ENCODE assay signal across 7 cellular contexts in the genomic region with DNA sequence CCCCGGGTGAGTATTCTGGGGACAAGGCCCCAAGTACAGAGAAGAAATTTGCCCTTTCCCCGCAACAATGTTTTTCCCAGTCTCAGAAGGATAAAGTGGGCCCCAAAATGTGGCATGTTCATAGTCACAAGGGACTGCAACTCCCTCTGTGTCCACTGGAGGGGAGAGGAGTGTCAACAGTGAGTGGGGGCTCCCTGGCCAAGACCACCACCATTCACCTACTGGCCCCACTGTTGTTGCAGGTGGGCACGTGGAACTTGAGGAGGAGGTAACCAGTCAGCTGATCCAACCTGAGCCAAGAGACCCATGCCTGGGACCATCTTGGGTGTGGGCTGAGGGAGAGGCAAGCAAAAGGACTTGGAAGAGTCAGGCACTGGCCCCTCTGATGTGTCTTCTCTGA. TPM values are rescaled to one million over a fixed set of nuclear protein-coding genes. Genes with fewer than 3 reads are reported as not detected.
DNase-seq lines count a peak whose midpoint lies in the region; ATAC-seq and TF ChIP-seq lines count a peak whose summit lies in the region.

No MANE protein-coding gene starts in this region.

- H3K4me3 Mint-ChIP-seq in type B pancreatic cell: no peak overlapping the region

- DNase-seq in EL (peak; percentile 44), HFF-Myc (ENCODE audit: extremely low read depth, low read depth) (no peak), T-helper 1 cell (peak in 3 of 5 donors; percentile 10 to 33 (median 21)), lung microvascular endothelial cell (ENCODE audit: low read depth in 2 of 2) (peak; percentile 46 to 56), type B pancreatic cell (ENCODE audit: extremely low spot score, unreplicated experiment) (no peak)

- H3K36me3 Mint-ChIP-seq in type B pancreatic cell: peaks cover 16% of the 10 kb centered on the region

- H3K9me3 Mint-ChIP-seq in type B pancreatic cell: no peaks in the 10 kb centered on the region

- peak overlapping the region; percentile 46 for H3K4me3 ChIP-seq in HFF-Myc (replicated peaks; ENCODE audit: low read depth, low read length)
- peak overlapping the region; percentile 68 for H3K4me3 ChIP-seq in ectodermal cell (ENCODE audit: insufficient read depth, low read depth, low read length)

- peaks cover 5% of the 10 kb centered on the region for H3K4me1 Mint-ChIP-seq in type B pancreatic cell (ENCODE audit: unreplicated experiment)

- no peaks in the 10 kb centered on the region for H3K4me1 ChIP-seq in ectodermal cell (ENCODE audit: control insufficient read depth, insufficient read depth, low read length)

- H3K27me3 Mint-ChIP-seq in type B pancreatic cell: no peaks in the 10 kb centered on the region

- ATAC-seq in GM21423 (IDR thresholded peaks at IDR 0.05; ENCODE audit: unreplicated experiment): no peak

- peak; percentile 63 for TF ChIP-seq CTCF in HFF-Myc (IDR thresholded peaks at IDR 0.05; ENCODE audit: low read depth, low read length, missing control alignments)
- TF ChIP-seq CTCF in type B pancreatic cell (conservative IDR thresholded peaks at IDR 0.05): peak; percentile 72

- H3K27ac ChIP-seq in ectodermal cell (ENCODE audit: insufficient read depth, low read depth, low read length, poor library complexity, severe bottlenecking): no peak overlapping the region

- no peak overlapping the region for H3K27ac Mint-ChIP-seq in type B pancreatic cell

- H3K36me3 ChIP-seq in ectodermal cell (ENCODE audit: control insufficient read depth, insufficient read depth, low read length): peaks cover 44% of the 10 kb centered on the region

- peaks cover 8% of the 10 kb centered on the region for H3K27me3 ChIP-seq in ectodermal cell (ENCODE audit: control insufficient read depth, insufficient read depth, low read length, poor library complexity, severe bottlenecking)

- 51 to 66% methylated on average over 3 of the region's 3 CpGs for WGBS in ectodermal cell, 2 experiments

- no peaks in the 10 kb centered on the region for H3K9me3 ChIP-seq in ectodermal cell (ENCODE audit: control insufficient read depth, low read length)

RNA-seq across cellular contexts. Expression of gene NUDT17, which starts 0.8 kb away (rescaled TPM):
- polyA plus RNA-seq in ectodermal cell (2013, experiment 1 of 4): 4.8 TPM
- 6.3 TPM for polyA plus RNA-seq in ectodermal cell (2013, experiment 2 of 4)
- polyA plus RNA-seq in ectodermal cell (2013, experiment 3 of 4): 4.4 TPM
- polyA plus RNA-seq in ectodermal cell (2013, experiment 4 of 4): 6.2 TPM
- total RNA-seq in lung microvascular endothelial cell (2.4 and 3.1 TPM in 2 replicates), type B pancreatic cell (ENCODE audit: low replicate concordance) (2.1 and 4.0 TPM in 2 replicates)

RNA-seq across cellular contexts. Expression of gene PIAS3, which starts 12.7 kb away (rescaled TPM):
- polyA plus RNA-seq in ectodermal cell (2013, experiment 1 of 4): 66.7 TPM
- polyA plus RNA-seq in ectodermal cell (2013, experiment 2 of 4): 65.8 TPM
- polyA plus RNA-seq in ectodermal cell (2013, experiment 3 of 4): 57.5 TPM
- polyA plus RNA-seq in ectodermal cell (2013, experiment 4 of 4): 64.4 TPM
- 4.1 and 4.8 TPM in 2 replicates for total RNA-seq in lung microvascular endothelial cell
- 18.4 and 40.0 TPM in 2 replicates for total RNA-seq in type B pancreatic cell (ENCODE audit: low replicate concordance)

RNA-seq across cellular contexts. Expression of gene POLR3C, which starts 22.2 kb away (rescaled TPM):
- polyA plus RNA-seq in ectodermal cell (2013, experiment 1 of 4): 33.5 TPM
- 36.3 TPM for polyA plus RNA-seq in ectodermal cell (2013, experiment 2 of 4)
- polyA plus RNA-seq in ectodermal cell (2013, experiment 3 of 4): 28.3 TPM
- polyA plus RNA-seq in ectodermal cell (2013, experiment 4 of 4): 32.2 TPM
- 19.4 and 19.8 TPM in 2 replicates for total RNA-seq in lung microvascular endothelial cell
- total RNA-seq in type B pancreatic cell (ENCODE audit: low replicate concordance): 27.6 and 28.3 TPM in 2 replicates

RNA-seq across cellular contexts. Expression of gene RNF115, which starts 22.3 kb away (rescaled TPM):
- polyA plus RNA-seq in ectodermal cell (2013, experiment 1 of 4): 11.8 TPM
- polyA plus RNA-seq in ectodermal cell (2013, experiment 2 of 4): 14.1 TPM
- polyA plus RNA-seq in ectodermal cell (2013, experiment 3 of 4): 7.8 TPM
- polyA plus RNA-seq in ectodermal cell (2013, experiment 4 of 4): 8.7 TPM
- total RNA-seq in lung microvascular endothelial cell (9.5 and 9.8 TPM in 2 replicates), type B pancreatic cell (ENCODE audit: low replicate concordance) (9.2 and 10.6 TPM in 2 replicates)

RNA-seq across cellular contexts. Expression of gene ANKRD35, which starts 39.5 kb away (rescaled TPM):
- polyA plus RNA-seq in ectodermal cell (2013, experiment 1 of 4): 3.4 TPM
- 2.5 TPM for polyA plus RNA-seq in ectodermal cell (2013, experiment 2 of 4)
- 1.9 TPM for polyA plus RNA-seq in ectodermal cell (2013, experiment 3 of 4)
- 1.8 TPM for polyA plus RNA-seq in ectodermal cell (2013, experiment 4 of 4)
- total RNA-seq in lung microvascular endothelial cell (under 0.01 and 0.22 TPM in 2 replicates), type B pancreatic cell (ENCODE audit: low replicate concordance) (0.12 and 0.56 TPM in 2 replicates)

Comparison
In these comparisons a context has a peak if more than half of its experiments do, and no peak if none do; other contexts are left out.
1. DNase-seq: peak in EL (single experiment), T-helper 1 cell (3 of 5) and lung microvascular endothelial cell (2 of 2); none in HFF-Myc (single experiment) and type B pancreatic cell (single experiment).